In the genomic region with DNA sequence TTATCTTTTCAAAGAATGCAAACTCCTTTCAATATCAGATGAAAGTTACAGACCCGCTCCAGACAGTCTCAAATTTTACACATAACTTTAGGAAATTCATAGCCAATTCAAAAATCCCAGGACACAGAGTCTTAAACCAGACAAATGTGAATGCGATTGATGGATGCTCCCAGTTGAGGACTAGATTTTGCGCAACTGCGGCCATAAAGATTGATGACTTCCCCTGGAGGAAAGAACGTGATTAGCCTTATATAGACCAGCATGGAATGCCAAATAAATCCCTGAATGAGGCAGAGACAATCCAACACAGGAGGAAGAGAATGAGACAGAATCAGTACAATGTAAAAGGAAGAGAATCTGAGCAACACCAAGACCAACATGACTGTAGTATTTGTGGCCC, we compare ENCODE assay signal across 30 cellular contexts.
A peak's percentile ranks its signal among the peaks of the same experiment; 100 is the strongest.
DNase-seq lines count a peak whose midpoint lies in the region; ATAC-seq and TF ChIP-seq lines count a peak whose summit lies in the region.
"Had no signal": no experiment of that assay in that cellular context is flagged by ENCODE, and none has a peak within 500 bp of the region (broad histone marks: within the 10 kb centered on the region; RNA-seq: fewer than 3 reads in every experiment).

No MANE protein-coding gene starts in this region.

- H3K9me3 Mint-ChIP-seq in mesothelial cell of epicardium (peaks cover 4% of the 10 kb centered on the region), osteocyte (ENCODE audit: unreplicated experiment) (peaks cover 4% of the 10 kb centered on the region)
- H3K9me3 Mint-ChIP-seq: CD4-positive, alpha-beta T cell; CD8-positive, alpha-beta T cell had no signal

- no peak for TF ChIP-seq CTCF in mesothelial cell of epicardium (IDR thresholded peaks at IDR 0.05; ENCODE audit: unreplicated experiment)
- TF ChIP-seq CTCF in omental fat pad (IDR thresholded peaks at IDR 0.05), result no peak
- TF ChIP-seq CTCF in osteocyte (IDR thresholded peaks at IDR 0.05), result no peak

- DNase-seq in NCI-H226, result peak; percentile 64
- peak; percentile 83 for DNase-seq in amniotic epithelial cell (ENCODE audit: low read depth)
- no peak for DNase-seq in mesothelial cell of epicardium (ENCODE audit: low spot score in 2 of 2, unreplicated experiment in 2 of 2)
- no peak for DNase-seq in omental fat pad (ENCODE audit: low spot score)
- DNase-seq in osteocyte (ENCODE audit: extremely low spot score, unreplicated experiment), result no peak
- DNase-seq: 8988T; ACHN; AML-193; BE2C; C1 segment of cervical spinal cord; Caco-2; Calu3; CD4-positive, alpha-beta memory T cell; CD4-positive, alpha-beta T cell; CD4-positive, CD25-positive, alpha-beta regulatory T cell; CD8-positive, alpha-beta memory T cell; CD8-positive, alpha-beta T cell; COR-L47; DMS 273 treated with DMSO at 0.1 percent for 48 hours; DMS153; DMS53; DMS79; DMS79 treated with DMSO at 0.1 percent for 48 hours; DND-41 had no signal

- H3K4me1 Mint-ChIP-seq in mesothelial cell of epicardium (peaks cover 11% of the 10 kb centered on the region), osteocyte (ENCODE audit: unreplicated experiment) (no peaks in the 10 kb centered on the region)
- H3K4me1 Mint-ChIP-seq: B cell; CD4-positive, alpha-beta memory T cell; CD4-positive, CD25-positive, alpha-beta regulatory T cell had no signal

- peak; percentile 37 for ATAC-seq in omental fat pad (ENCODE audit: low FRiP score)
- ATAC-seq in GM18868 (IDR thresholded peaks at IDR 0.05; ENCODE audit: unreplicated experiment), result no peak
- ATAC-seq in GM18502 (IDR thresholded peaks at IDR 0.05; ENCODE audit: poor library complexity, unreplicated experiment), result no peak
- no peak for ATAC-seq in HG03469 (IDR thresholded peaks at IDR 0.05; ENCODE audit: unreplicated experiment)
- ATAC-seq: A549; CD8-positive, alpha-beta T cell had no signal

- H3K27me3 Mint-ChIP-seq in mesothelial cell of epicardium (ENCODE audit: low read depth), result peaks cover 4% of the 10 kb centered on the region
- H3K27me3 Mint-ChIP-seq in osteocyte (ENCODE audit: unreplicated experiment), result peaks cover 34% of the 10 kb centered on the region
- H3K27me3 Mint-ChIP-seq: CD4-positive, alpha-beta T cell had no signal

- H3K27ac Mint-ChIP-seq in mesothelial cell of epicardium (peak overlapping the region; percentile 54), osteocyte (ENCODE audit: unreplicated experiment) (no peak overlapping the region)
- H3K27ac Mint-ChIP-seq: B cell; CD14-positive monocyte; CD4-positive, alpha-beta T cell; CD4-positive, CD25-positive, alpha-beta regulatory T cell; CD8-positive, alpha-beta memory T cell; CD8-positive, alpha-beta T cell had no signal

- H3K4me3 Mint-ChIP-seq in mesothelial cell of epicardium, result no peak overlapping the region
- H3K4me3 Mint-ChIP-seq in osteocyte (ENCODE audit: unreplicated experiment), result no peak overlapping the region
- H3K4me3 Mint-ChIP-seq: B cell; CD14-positive monocyte; CD4-positive, alpha-beta memory T cell; CD4-positive, alpha-beta T cell; CD4-positive, CD25-positive, alpha-beta regulatory T cell; CD8-positive, alpha-beta memory T cell; CD8-positive, alpha-beta T cell had no signal

- no peaks in the 10 kb centered on the region for H3K36me3 Mint-ChIP-seq in mesothelial cell of epicardium
- H3K36me3 Mint-ChIP-seq in osteocyte (ENCODE audit: unreplicated experiment), result no peaks in the 10 kb centered on the region
- H3K36me3 Mint-ChIP-seq: CD14-positive monocyte; CD4-positive, alpha-beta memory T cell; CD4-positive, CD25-positive, alpha-beta regulatory T cell; CD8-positive, alpha-beta T cell had no signal

Comparison
In these comparisons a context has a peak if more than half of its experiments do, and no peak if none do; other contexts are left out.
1. DNase-seq: peak in NCI-H226 (single experiment) and amniotic epithelial cell (single experiment); none in mesothelial cell of epicardium (0 of 2), omental fat pad (single experiment) and osteocyte (single experiment).